ENCODE assay signal across 9 cellular contexts in genomic region chr1:207823531-207823879, GRCh38.
DNase-seq lines count a peak whose midpoint lies in the region; ATAC-seq and TF ChIP-seq lines count a peak whose summit lies in the region.
"Had no signal": no experiment of that assay in that cellular context is flagged by ENCODE, and none has a peak within 500 bp of the region (broad histone marks: within the 10 kb centered on the region; RNA-seq: fewer than 3 reads in every experiment).

No MANE protein-coding gene starts in this region.

- no peak for TF ChIP-seq CTCF in C4-2B (conservative IDR thresholded peaks at IDR 0.05)
- no peak for TF ChIP-seq CTCF in VCaP (conservative IDR thresholded peaks at IDR 0.05)
- no peak for TF ChIP-seq CTCF in fibroblast of lung (conservative IDR thresholded peaks at IDR 0.05 in 1 of 2, IDR thresholded peaks at IDR 0.05 in 1 of 2; ENCODE audit: low read depth in 1 of 2, low read length in 2 of 2)
- no peak for TF ChIP-seq CTCF in progenitor cell of endocrine pancreas (IDR thresholded peaks at IDR 0.05; ENCODE audit: unreplicated experiment)

- H3K36me3 ChIP-seq in fibroblast of lung (ENCODE audit: control insufficient read depth, insufficient read depth, low read length) = no peaks in the 10 kb centered on the region

- H3K4me3 ChIP-seq in fibroblast of lung (replicated peaks in 1 of 4; ENCODE audit: control extremely low read depth in 1 of 4, insufficient read depth in 1 of 4, low read depth in 3 of 4, low read length in 4 of 4) = peak overlapping the region in 3 of 4 experiments; percentile 52 to 97 (median 60)

- no peak for DNase-seq in fibroblast of lung (ENCODE audit: low read depth in 2 of 2)
- DNase-seq in progenitor cell of endocrine pancreas (ENCODE audit: low spot score, unreplicated experiment) = no peak
- DNase-seq in mucosa of gallbladder (ENCODE audit: low spot score) = no peak
- no peak for DNase-seq in ureter (ENCODE audit: low spot score)
- DNase-seq: NCI-H2171 had no signal

- peaks cover 47% of the 10 kb centered on the region for H3K79me2 ChIP-seq in fibroblast of lung (ENCODE audit: control insufficient read depth, insufficient read depth, low read length)

- H3K4me3 Mint-ChIP-seq in progenitor cell of endocrine pancreas (ENCODE audit: low read depth) = peak overlapping the region; percentile 46

- H3K27me3 ChIP-seq in fibroblast of lung (ENCODE audit: control insufficient read depth, insufficient read depth, low read length) = no peaks in the 10 kb centered on the region

- H3K9me3 Mint-ChIP-seq in progenitor cell of endocrine pancreas (ENCODE audit: low read depth) = no peaks in the 10 kb centered on the region

- no peaks in the 10 kb centered on the region for H3K9me3 ChIP-seq in fibroblast of lung (ENCODE audit: control insufficient read depth, insufficient read depth, low read depth, low read length)

- ATAC-seq in HG03097 (IDR thresholded peaks at IDR 0.05; ENCODE audit: low FRiP score, unreplicated experiment) = no peak
- no peak for ATAC-seq in GM19395 (IDR thresholded peaks at IDR 0.05; ENCODE audit: unreplicated experiment)

- H3K9ac ChIP-seq in fibroblast of lung (ENCODE audit: insufficient read depth, low read length) = peak overlapping the region; percentile 76

- H3K27ac ChIP-seq in C4-2B = peak overlapping the region; percentile 99
- peak overlapping the region; percentile 97 for H3K27ac ChIP-seq in VCaP
- peak overlapping the region; percentile 96 for H3K27ac ChIP-seq in fibroblast of lung (ENCODE audit: insufficient read depth, low read length)

- no peaks in the 10 kb centered on the region for H3K27me3 Mint-ChIP-seq in progenitor cell of endocrine pancreas

- H3K27ac Mint-ChIP-seq in progenitor cell of endocrine pancreas = peak overlapping the region; percentile 96

- H4K20me1 ChIP-seq in fibroblast of lung (ENCODE audit: control insufficient read depth, extremely low read depth, insufficient read depth, low read length) = no peaks in the 10 kb centered on the region

- peaks cover 4% of the 10 kb centered on the region for H3K36me3 Mint-ChIP-seq in progenitor cell of endocrine pancreas (ENCODE audit: insufficient read depth)

- peaks cover 29% of the 10 kb centered on the region for H3K4me1 Mint-ChIP-seq in progenitor cell of endocrine pancreas (ENCODE audit: low read depth)

- H2AFZ ChIP-seq in fibroblast of lung (ENCODE audit: low read length) = no peak overlapping the region

- H3K4me1 ChIP-seq in fibroblast of lung (ENCODE audit: control insufficient read depth, extremely low read depth, insufficient read depth, low read length) = peaks cover 42% of the 10 kb centered on the region

- peak overlapping the region; percentile 97 for H3K4me2 ChIP-seq in fibroblast of lung (ENCODE audit: extremely low read depth, insufficient read depth, low read length)
